11 cellular contexts compared by ENCODE assay signal in the genomic region with DNA sequence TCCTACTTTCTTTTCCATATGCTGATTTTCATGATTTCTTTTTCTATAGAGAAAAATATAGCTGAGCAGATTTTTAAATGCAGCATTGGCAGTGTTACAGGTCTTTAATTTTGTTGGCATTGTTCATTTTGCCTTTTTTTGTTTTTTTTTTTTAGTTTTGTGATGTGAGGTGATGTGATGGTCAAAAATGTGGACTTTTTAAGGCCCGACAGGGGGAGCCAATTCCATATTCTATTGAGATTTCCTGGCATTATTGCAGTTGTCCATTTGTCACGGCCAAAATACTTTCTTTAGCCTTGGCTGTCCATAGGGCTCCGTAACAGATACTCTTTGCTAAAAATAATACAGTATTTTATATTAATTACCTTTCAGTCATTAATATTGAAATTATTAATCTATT. TPM values are rescaled to one million over a fixed set of nuclear protein-coding genes. Genes with fewer than 3 reads are reported as not detected.
A peak's percentile ranks its signal among the peaks of the same experiment; 100 is the strongest.
DNase-seq lines count a peak whose midpoint lies in the region; ATAC-seq and TF ChIP-seq lines count a peak whose summit lies in the region.
"Had no signal": no experiment of that assay in that cellular context is flagged by ENCODE, and none has a peak within 500 bp of the region (broad histone marks: within the 10 kb centered on the region; RNA-seq: fewer than 3 reads in every experiment).

No MANE protein-coding gene starts in this region.

- ATAC-seq in stimulated activated naive CD8-positive, alpha-beta T cell treated with anti-CD3 and anti-CD28 coated beads, Interleukin-15, amount 100 ng/mL, for 72 hours = no peak
- ATAC-seq: activated CD8-positive, alpha-beta memory T cell treated with anti-CD3 and anti-CD28 coated beads, Interleukin-2, amount 10 ng/mL, durations not matched to agents 7 days and 5 days had no signal

- peak; percentile 62 for TF ChIP-seq CTCF in NB4 (IDR thresholded peaks at IDR 0.05; ENCODE audit: low read depth, low read length)
- TF ChIP-seq CTCF in chondrocyte (IDR thresholded peaks at IDR 0.05) = peak; percentile 80

- no peak overlapping the region for H3K4me3 Mint-ChIP-seq in chondrocyte (ENCODE audit: unreplicated experiment)
- H3K4me3 Mint-ChIP-seq in stimulated activated naive CD8-positive, alpha-beta T cell treated with anti-CD3 and anti-CD28 coated beads, Interleukin-15, amount 100 ng/mL, for 72 hours = no peak overlapping the region
- H3K4me3 Mint-ChIP-seq: activated CD8-positive, alpha-beta memory T cell treated with anti-CD3 and anti-CD28 coated beads, Interleukin-2, amount 10 ng/mL, durations not matched to agents 7 days and 5 days; stimulated activated naive CD8-positive, alpha-beta T cell treated with anti-CD3 and anti-CD28 coated beads, Interleukin-15, Interleukin-2, amounts not matched to agents 100 ng/mL and 50 ng/mL, for 24 hours had no signal

- H3K27ac Mint-ChIP-seq in chondrocyte (ENCODE audit: unreplicated experiment) = no peak overlapping the region
- H3K27ac Mint-ChIP-seq in stimulated activated naive CD8-positive, alpha-beta T cell treated with anti-CD3 and anti-CD28 coated beads, Interleukin-15, amount 100 ng/mL, for 72 hours = no peak overlapping the region
- H3K27ac Mint-ChIP-seq: activated CD8-positive, alpha-beta memory T cell treated with anti-CD3 and anti-CD28 coated beads, Interleukin-2, amount 10 ng/mL, durations not matched to agents 7 days and 5 days; stimulated activated naive CD8-positive, alpha-beta T cell treated with anti-CD3 and anti-CD28 coated beads, Interleukin-15, Interleukin-2, amounts not matched to agents 100 ng/mL and 50 ng/mL, for 24 hours had no signal

- H3K4me1 Mint-ChIP-seq in chondrocyte (ENCODE audit: low read depth) = peaks cover 6% of the 10 kb centered on the region
- H3K4me1 Mint-ChIP-seq in stimulated activated naive CD8-positive, alpha-beta T cell treated with anti-CD3 and anti-CD28 coated beads, Interleukin-15, amount 100 ng/mL, for 72 hours = no peaks in the 10 kb centered on the region
- H3K4me1 Mint-ChIP-seq: activated CD8-positive, alpha-beta memory T cell treated with anti-CD3 and anti-CD28 coated beads, Interleukin-2, amount 10 ng/mL, durations not matched to agents 7 days and 5 days had no signal

- no peaks in the 10 kb centered on the region for H3K9me3 Mint-ChIP-seq in chondrocyte (ENCODE audit: low read depth)
- peaks cover 6 to 7% of the 10 kb centered on the region in 2 donors for H3K9me3 Mint-ChIP-seq in stimulated activated naive CD8-positive, alpha-beta T cell treated with anti-CD3 and anti-CD28 coated beads, Interleukin-15, amount 100 ng/mL, for 72 hours

- peak; percentile 58 for DNase-seq in EH (ENCODE audit: low read depth)
- peak; percentile 42 for DNase-seq in NB4 (ENCODE audit: low read depth)
- no peak for DNase-seq in chondrocyte (ENCODE audit: low spot score)
- DNase-seq in midbrain (lab: John Stamatoyannopoulos, UW) = peak; percentile 32
- no peak for DNase-seq in NCI-H128 (lab: John Stamatoyannopoulos, UW; ENCODE audit: unreplicated experiment)
- no peak for DNase-seq in NCI-H1092 treated with DMSO at 0.1 percent for 48 hours (lab: John Stamatoyannopoulos, UW)
- no peak for DNase-seq in NCI-H1436 (lab: John Stamatoyannopoulos, UW)
- no peak for DNase-seq in stimulated activated naive CD8-positive, alpha-beta T cell treated with anti-CD3 and anti-CD28 coated beads, Interleukin-15, amount 100 ng/mL, for 72 hours
- DNase-seq: activated CD8-positive, alpha-beta memory T cell treated with anti-CD3 and anti-CD28 coated beads, Interleukin-2, amount 10 ng/mL, durations not matched to agents 7 days and 5 days had no signal

- no peak for TF ChIP-seq POLR2A in NB4 (IDR thresholded peaks at IDR 0.05; ENCODE audit: extremely low read depth, insufficient read length)

- H3K27me3 Mint-ChIP-seq in chondrocyte (ENCODE audit: low read depth) = no peaks in the 10 kb centered on the region
- no peaks in the 10 kb centered on the region for H3K27me3 Mint-ChIP-seq in stimulated activated naive CD8-positive, alpha-beta T cell treated with anti-CD3 and anti-CD28 coated beads, Interleukin-15, amount 100 ng/mL, for 72 hours
- H3K27me3 Mint-ChIP-seq: activated CD8-positive, alpha-beta memory T cell treated with anti-CD3 and anti-CD28 coated beads, Interleukin-2, amount 10 ng/mL, durations not matched to agents 7 days and 5 days; stimulated activated naive CD8-positive, alpha-beta T cell treated with anti-CD3 and anti-CD28 coated beads, Interleukin-15, Interleukin-2, amounts not matched to agents 100 ng/mL and 50 ng/mL, for 24 hours had no signal

- no peak overlapping the region for H3K4me3 ChIP-seq in NB4 (ENCODE audit: low read depth, low read length)
- H3K4me3 ChIP-seq: prostate gland had no signal

- peaks cover 2% of the 10 kb centered on the region for H3K36me3 Mint-ChIP-seq in chondrocyte (ENCODE audit: low read depth)
- H3K36me3 Mint-ChIP-seq: activated CD8-positive, alpha-beta memory T cell treated with anti-CD3 and anti-CD28 coated beads, Interleukin-2, amount 10 ng/mL, durations not matched to agents 7 days and 5 days had no signal

RNA-seq across cellular contexts. Expression of a gene that starts 47.8 kb away (rescaled TPM):
- total RNA-seq in chondrocyte = 36.6 to 41.3 TPM (median 38.5 TPM) in 3 replicates
- total RNA-seq: activated CD8-positive, alpha-beta memory T cell treated with anti-CD3 and anti-CD28 coated beads, Interleukin-2, amount 10 ng/mL, durations not matched to agents 7 days and 5 days had no signal

Comparison
In these comparisons a context has a peak if more than half of its experiments do, and no peak if none do; other contexts are left out.
1. DNase-seq: peak in EH (single experiment), NB4 (single experiment) and midbrain (single experiment); none in chondrocyte (single experiment), NCI-H128 (single experiment), NCI-H1092 treated with DMSO at 0.1 percent for 48 hours (single experiment), NCI-H1436 (single experiment) and stimulated activated naive CD8-positive, alpha-beta T cell treated with anti-CD3 and anti-CD28 coated beads, Interleukin-15, amount 100 ng/mL, for 72 hours (0 of 2).